ENCODE assay signal across 24 cellular contexts in the genomic region with DNA sequence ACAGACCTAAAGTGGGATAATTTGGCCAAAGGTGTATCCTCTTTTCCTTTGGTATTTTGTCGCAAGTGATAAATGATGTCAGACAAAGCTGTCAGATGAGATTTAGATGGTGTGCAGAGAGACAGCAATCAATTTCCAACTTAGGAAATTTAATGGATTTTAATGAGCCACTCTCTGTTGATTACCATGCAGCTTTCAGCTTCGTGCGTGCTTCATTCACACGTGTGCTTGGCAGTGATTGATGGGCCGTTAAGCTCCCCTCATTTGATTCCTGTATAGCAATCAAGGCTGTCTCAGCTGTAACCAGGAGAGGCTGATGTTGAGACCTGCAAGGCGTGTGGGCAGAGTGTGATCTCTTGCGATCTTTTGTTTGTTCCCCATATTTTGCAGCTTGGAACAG.
DNase-seq lines count a peak whose midpoint lies in the region; ATAC-seq and TF ChIP-seq lines count a peak whose summit lies in the region.
"Had no signal": no experiment of that assay in that cellular context is flagged by ENCODE, and none has a peak within 500 bp of the region (broad histone marks: within the 10 kb centered on the region; RNA-seq: fewer than 3 reads in every experiment).

No MANE protein-coding gene starts in this region.

- no peaks in the 10 kb centered on the region for H4K20me1 ChIP-seq in PC-3 (ENCODE audit: low read length)

- TF ChIP-seq CTCF in nephron progenitor cell (IDR thresholded peaks at IDR 0.05): no peak
- TF ChIP-seq CTCF in PC-3 (conservative IDR thresholded peaks at IDR 0.05; ENCODE audit: low read depth, low read length): no peak
- no peak for TF ChIP-seq CTCF in mucosa of descending colon (IDR thresholded peaks at IDR 0.05)

- peaks cover 11% of the 10 kb centered on the region for H3K4me1 Mint-ChIP-seq in nephron progenitor cell
- H3K4me1 Mint-ChIP-seq: CD14-positive monocyte; CD8-positive, alpha-beta memory T cell had no signal

- intact Hi-C loops in PC-3 (cut with micrococcal nuclease): no loop called here
- intact Hi-C loops in mucosa of descending colon (cut with DNase I, micrococcal nuclease): no loop called here

- no peaks in the 10 kb centered on the region for H3K9me3 ChIP-seq in PC-3 (ENCODE audit: low read length)
- H3K9me3 ChIP-seq in mucosa of descending colon: peaks cover 66% of the 10 kb centered on the region
- H3K9me3 ChIP-seq: BE2C, MG63 had no signal

- no peaks in the 10 kb centered on the region for H3F3A ChIP-seq in PC-3 (ENCODE audit: low read length, unreplicated experiment)

- CTCF ChIA-PET in PC-3 (lab: Charles Lee): no interaction called here

- H3K27me3 ChIP-seq in PC-3 (ENCODE audit: low read length): no peaks in the 10 kb centered on the region
- H3K27me3 ChIP-seq: BE2C, MG63 had no signal

- H2AFZ ChIP-seq in PC-3 (ENCODE audit: low read length): no peak overlapping the region
- H2AFZ ChIP-seq: PC-9 had no signal

- H3K27ac Mint-ChIP-seq in nephron progenitor cell: no peak overlapping the region
- H3K27ac Mint-ChIP-seq: CD14-positive monocyte; CD8-positive, alpha-beta memory T cell; T-helper 2 cell treated with Interferon-gamma antibody and Interleukin-4, amounts not matched to agents 5 μg/mL and 100 μg/mL, for 36 hours had no signal

- H3K9me2 ChIP-seq in PC-3 (replicated peaks; ENCODE audit: low read length): no peaks in the 10 kb centered on the region

- H3K4me3 Mint-ChIP-seq in nephron progenitor cell: no peak overlapping the region
- H3K4me3 Mint-ChIP-seq: CD14-positive monocyte; CD8-positive, alpha-beta memory T cell; T-helper 2 cell treated with Interferon-gamma antibody and Interleukin-4, amounts not matched to agents 5 μg/mL and 100 μg/mL, for 36 hours had no signal

- H3K79me2 ChIP-seq in PC-3 (ENCODE audit: low read length): no peaks in the 10 kb centered on the region

- H3K4me1 ChIP-seq in PC-3 (ENCODE audit: insufficient read depth, low read length) (no peaks in the 10 kb centered on the region), mucosa of descending colon (ENCODE audit: low read depth) (no peaks in the 10 kb centered on the region)
- H3K4me1 ChIP-seq: BE2C had no signal

- POLR2A ChIA-PET in PC-3 (lab: Charles Lee; ENCODE audit: unreplicated experiment): no interaction called here

- no peak overlapping the region for H3K4me2 ChIP-seq in PC-3 (ENCODE audit: low read length)
- H3K4me2 ChIP-seq: PC-9 had no signal

- H3K4me3 ChIP-seq in PC-3 (ENCODE audit: low read length) (no peak overlapping the region), mucosa of descending colon (no peak overlapping the region)
- H3K4me3 ChIP-seq: MG63, PC-9 had no signal

- no TSS peak for BruUV-seq in PC-3 (replicated peaks; lab: Mats Ljungman, UMichigan)

- H3K27ac ChIP-seq in PC-3 (ENCODE audit: low read length): no peak overlapping the region
- H3K27ac ChIP-seq: 22Rv1, PC-9 had no signal

- peaks cover 13% of the 10 kb centered on the region for H3K9me3 Mint-ChIP-seq in nephron progenitor cell

- H3K36me3 Mint-ChIP-seq in nephron progenitor cell (ENCODE audit: low read depth): peaks cover 5% of the 10 kb centered on the region
- H3K36me3 Mint-ChIP-seq: CD14-positive monocyte; CD8-positive, alpha-beta memory T cell had no signal

- H3K36me3 ChIP-seq in PC-3 (ENCODE audit: low read depth, low read length) (no peaks in the 10 kb centered on the region), mucosa of descending colon (ENCODE audit: low read depth) (no peaks in the 10 kb centered on the region)
- H3K36me3 ChIP-seq: BE2C, MG63 had no signal

- H3K27me3 Mint-ChIP-seq in nephron progenitor cell (ENCODE audit: low read depth, poor library complexity): peaks cover 11% of the 10 kb centered on the region
- H3K27me3 Mint-ChIP-seq: CD8-positive, alpha-beta memory T cell had no signal

- peak in 2 of 3 experiments; percentile 64 to 69 for DNase-seq in NCI-H1417 (lab: John Stamatoyannopoulos, UW)
- DNase-seq in NCI-H1417 treated with DMSO at 0.1 percent for 48 hours (lab: John Stamatoyannopoulos, UW): no peak
- peak; percentile 23 for DNase-seq in NCI-H146 treated with DMSO at 0.1 percent for 48 hours (lab: John Stamatoyannopoulos, UW; ENCODE audit: unreplicated experiment)
- peak; percentile 83 for DNase-seq in NCI-H774 (lab: John Stamatoyannopoulos, UW)
- DNase-seq in nephron progenitor cell: peak; percentile 10
- no peak for DNase-seq in PC-3
- no peak for DNase-seq in mucosa of descending colon
- DNase-seq in SW480 (ENCODE audit: low spot score): no peak
- DNase-seq: BE2C; CD8-positive, alpha-beta memory T cell; DMS 273 treated with DMSO at 0.1 percent for 48 hours; DMS79 treated with DMSO at 0.1 percent for 48 hours; H7; KBM-7; MG63; NCI-H1436; NCI-H2081; NK-92 treated with Interleukin-12 subunit alpha and Interleukin-12 subunit beta, amount 100 ng/mL, for 24 hours; PC-9; Right ventricle myocardium superior; T-helper 1 cell had no signal

- ATAC-seq in PC-3 (no peak), mucosa of descending colon (no peak)

- H3K9ac ChIP-seq in PC-3 (ENCODE audit: low read length): no peak overlapping the region

Comparison
In these comparisons a context has a peak if more than half of its experiments do, and no peak if none do; other contexts are left out.
1. DNase-seq: peak in NCI-H1417 (2 of 3), NCI-H146 treated with DMSO at 0.1 percent for 48 hours (single experiment), NCI-H774 (single experiment) and nephron progenitor cell (single experiment); none in NCI-H1417 treated with DMSO at 0.1 percent for 48 hours (single experiment), PC-3 (single experiment), mucosa of descending colon (0 of 3) and SW480 (single experiment).